21 cellular contexts compared by ENCODE assay signal in the genomic region with DNA sequence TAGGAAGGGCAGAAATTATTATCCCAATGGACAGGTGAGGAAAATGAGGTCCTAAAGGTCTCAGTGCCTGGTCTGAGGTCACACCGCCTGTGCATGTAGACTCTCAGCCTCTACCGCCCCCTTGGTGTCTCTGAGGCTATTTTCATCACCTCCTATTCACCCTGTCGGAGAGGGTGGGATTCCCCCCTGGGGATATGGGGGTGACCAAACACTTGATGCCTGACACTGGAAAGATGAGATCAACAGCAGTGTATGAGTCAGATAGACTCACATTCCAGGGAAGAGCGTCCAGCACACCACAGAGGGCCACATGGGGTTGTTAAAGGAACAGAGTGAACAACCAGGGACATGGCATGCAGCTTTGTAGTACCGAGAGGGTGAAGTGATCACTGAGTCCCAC.
DNase-seq lines count a peak whose midpoint lies in the region; ATAC-seq, FAIRE-seq and TF ChIP-seq lines count a peak whose summit lies in the region.
"Had no signal": no experiment of that assay in that cellular context is flagged by ENCODE, and none has a peak within 500 bp of the region (broad histone marks: within the 10 kb centered on the region; RNA-seq: fewer than 3 reads in every experiment).

No MANE protein-coding gene starts in this region.

- H3K27ac ChIP-seq in astrocyte (ENCODE audit: low read depth, low read length) (no peak overlapping the region), neural progenitor cell (no peak overlapping the region)
- H3K27ac ChIP-seq: BLaER1, pancreas, PC-9, thyroid gland had no signal

- H3K4me3 ChIP-seq in astrocyte (ENCODE audit: insufficient read depth, low read depth, low read length), result no peak overlapping the region
- no peak overlapping the region for H3K4me3 ChIP-seq in neural progenitor cell
- H3K4me3 ChIP-seq: BLaER1, pancreas, PC-9, thyroid gland had no signal

- FAIRE-seq in astrocyte (lab: Jason Lieb, UNC), result no peak
- FAIRE-seq: pancreas, small intestine had no signal

- H3K79me2 ChIP-seq in astrocyte (ENCODE audit: insufficient read depth, low read length), result no peaks in the 10 kb centered on the region
- H3K79me2 ChIP-seq in neural progenitor cell (ENCODE audit: low read depth), result no peaks in the 10 kb centered on the region

- H3K9me3 Mint-ChIP-seq in astrocyte (ENCODE audit: unreplicated experiment) (no peaks in the 10 kb centered on the region), neural progenitor cell (no peaks in the 10 kb centered on the region)
- H3K9me3 Mint-ChIP-seq: activated CD4-positive, alpha-beta memory T cell treated with anti-CD3 and anti-CD28 coated beads, Interleukin-2, amount 10 ng/mL, durations not matched to agents 7 days and 5 days; activated T-cell treated with anti-CD3 and anti-CD28 coated beads, Interleukin-2, amount 50 U/mL, for 72 hours; central memory CD8-positive, alpha-beta T cell; effector memory CD8-positive, alpha-beta T cell; stimulated activated effector memory CD8-positive, alpha-beta T cell treated with anti-CD3 and anti-CD28 coated beads, Interleukin-12 subunit alpha, Interleukin-12 subunit beta, amount 100 ng/mL, for 72 hours had no signal

- H3K27ac Mint-ChIP-seq in astrocyte (ENCODE audit: unreplicated experiment) (peak overlapping the region; percentile 49), neural progenitor cell (no peak overlapping the region)
- H3K27ac Mint-ChIP-seq: activated CD4-positive, alpha-beta memory T cell treated with anti-CD3 and anti-CD28 coated beads, Interleukin-2, amount 10 ng/mL, durations not matched to agents 7 days and 5 days; activated T-cell treated with anti-CD3 and anti-CD28 coated beads, Interleukin-2, amount 50 U/mL, for 72 hours; effector memory CD8-positive, alpha-beta T cell; stimulated activated effector memory CD8-positive, alpha-beta T cell treated with anti-CD3 and anti-CD28 coated beads, Interleukin-12 subunit alpha, Interleukin-12 subunit beta, amount 100 ng/mL, for 72 hours had no signal

- H2AFZ ChIP-seq in astrocyte (ENCODE audit: low read depth, low read length), result no peak overlapping the region
- H2AFZ ChIP-seq in neural progenitor cell (replicated peaks), result no peak overlapping the region
- H2AFZ ChIP-seq: PC-9 had no signal

- H3K4me1 ChIP-seq in astrocyte (ENCODE audit: insufficient read depth, low read length) (peaks cover 7% of the 10 kb centered on the region), neural progenitor cell (peaks cover 5% of the 10 kb centered on the region)
- H3K4me1 ChIP-seq: BLaER1, pancreas, thyroid gland had no signal

- H3K4me1 Mint-ChIP-seq in astrocyte (ENCODE audit: low read depth, unreplicated experiment) (peaks cover 21% of the 10 kb centered on the region), neural progenitor cell (no peaks in the 10 kb centered on the region)
- H3K4me1 Mint-ChIP-seq: activated CD4-positive, alpha-beta memory T cell treated with anti-CD3 and anti-CD28 coated beads, Interleukin-2, amount 10 ng/mL, durations not matched to agents 7 days and 5 days; central memory CD8-positive, alpha-beta T cell; stimulated activated effector memory CD8-positive, alpha-beta T cell treated with anti-CD3 and anti-CD28 coated beads, Interleukin-12 subunit alpha, Interleukin-12 subunit beta, amount 100 ng/mL, for 72 hours had no signal

- ATAC-seq in GM18517 (IDR thresholded peaks at IDR 0.05; ENCODE audit: unreplicated experiment) (no peak), HG03097 (IDR thresholded peaks at IDR 0.05; ENCODE audit: low FRiP score, unreplicated experiment) (no peak), GM19328 (IDR thresholded peaks at IDR 0.05; ENCODE audit: unreplicated experiment) (no peak)
- ATAC-seq: activated T-cell treated with anti-CD3 and anti-CD28 coated beads, Interleukin-2, amount 50 U/mL, for 72 hours; effector memory CD8-positive, alpha-beta T cell; pancreas; stimulated activated effector memory CD8-positive, alpha-beta T cell treated with anti-CD3 and anti-CD28 coated beads, Interleukin-12 subunit alpha, Interleukin-12 subunit beta, amount 100 ng/mL, for 72 hours had no signal

- H3K36me3 Mint-ChIP-seq in astrocyte (ENCODE audit: low read depth, unreplicated experiment) (peaks cover 3% of the 10 kb centered on the region), neural progenitor cell (no peaks in the 10 kb centered on the region)
- H3K36me3 Mint-ChIP-seq: stimulated activated effector memory CD8-positive, alpha-beta T cell treated with anti-CD3 and anti-CD28 coated beads, Interleukin-12 subunit alpha, Interleukin-12 subunit beta, amount 100 ng/mL, for 72 hours had no signal

- H3K27me3 ChIP-seq in astrocyte (ENCODE audit: insufficient read depth, low read length), result peaks cover 4% of the 10 kb centered on the region
- no peaks in the 10 kb centered on the region for H3K27me3 ChIP-seq in neural progenitor cell
- H3K27me3 ChIP-seq: BLaER1, pancreas, thyroid gland had no signal

- H3F3A ChIP-seq in neural progenitor cell (ENCODE audit: low read depth), result no peaks in the 10 kb centered on the region

- no peaks in the 10 kb centered on the region for H3K9me3 ChIP-seq in astrocyte (ENCODE audit: insufficient read depth, low read depth, low read length)
- H3K9me3 ChIP-seq in neural progenitor cell (ENCODE audit: low read depth), result no peaks in the 10 kb centered on the region
- H3K9me3 ChIP-seq: BLaER1, pancreas, thyroid gland had no signal

- no peaks in the 10 kb centered on the region for H3K36me3 ChIP-seq in astrocyte (ENCODE audit: insufficient read depth, low read length)
- no peaks in the 10 kb centered on the region for H3K36me3 ChIP-seq in neural progenitor cell
- H3K36me3 ChIP-seq: BLaER1, pancreas, thyroid gland had no signal

- DNase-seq in ELR (ENCODE audit: low read depth) (peak; percentile 44), HK-2 (ENCODE audit: unreplicated experiment) (peak; percentile 9), astrocyte (ENCODE audit: low read depth) (no peak), neural progenitor cell (ENCODE audit: low spot score) (no peak), NCI-H2227 treated with DMSO at 0.1 percent for 48 hours (lab: John Stamatoyannopoulos, UW) (no peak)
- DNase-seq: activated CD4-positive, alpha-beta memory T cell treated with anti-CD3 and anti-CD28 coated beads, Interleukin-2, amount 10 ng/mL, durations not matched to agents 7 days and 5 days; activated T-cell treated with anti-CD3 and anti-CD28 coated beads, Interleukin-2, amount 50 U/mL, for 72 hours; effector memory CD8-positive, alpha-beta T cell; Karpas-422; NCI-H1436 treated with DMSO at 0.1 percent for 48 hours; NCI-H510A treated with DMSO at 0.1 percent for 48 hours; pancreas; PC-9; small intestine; thyroid gland had no signal

- TF ChIP-seq CTCF in astrocyte (IDR thresholded peaks at IDR 0.05; ENCODE audit: insufficient read depth, low read depth, low read length) (no peak), neural progenitor cell (IDR thresholded peaks at IDR 0.05) (peak; percentile 7)

- H4K20me1 ChIP-seq in astrocyte (ENCODE audit: insufficient read depth, low read length) (no peaks in the 10 kb centered on the region), neural progenitor cell (ENCODE audit: low read depth) (no peaks in the 10 kb centered on the region)
- H4K20me1 ChIP-seq: BLaER1 had no signal

- H3K4me3 Mint-ChIP-seq in astrocyte (ENCODE audit: unreplicated experiment) (no peak overlapping the region), neural progenitor cell (no peak overlapping the region)
- H3K4me3 Mint-ChIP-seq: activated CD4-positive, alpha-beta memory T cell treated with anti-CD3 and anti-CD28 coated beads, Interleukin-2, amount 10 ng/mL, durations not matched to agents 7 days and 5 days; activated T-cell treated with anti-CD3 and anti-CD28 coated beads, Interleukin-2, amount 50 U/mL, for 72 hours; central memory CD8-positive, alpha-beta T cell; effector memory CD8-positive, alpha-beta T cell; stimulated activated effector memory CD8-positive, alpha-beta T cell treated with anti-CD3 and anti-CD28 coated beads, Interleukin-12 subunit alpha, Interleukin-12 subunit beta, amount 100 ng/mL, for 72 hours had no signal

- no peak overlapping the region for H3K4me2 ChIP-seq in astrocyte (ENCODE audit: low read length)
- no peak overlapping the region for H3K4me2 ChIP-seq in neural progenitor cell
- H3K4me2 ChIP-seq: BLaER1, PC-9 had no signal

- H3K27me3 Mint-ChIP-seq in astrocyte (ENCODE audit: low read depth, unreplicated experiment), result peaks cover 31% of the 10 kb centered on the region
- H3K27me3 Mint-ChIP-seq in neural progenitor cell (ENCODE audit: insufficient read depth, low read depth), result peaks cover 9% of the 10 kb centered on the region

- H3K9ac ChIP-seq in astrocyte (ENCODE audit: low read length) (no peak overlapping the region), neural progenitor cell (no peak overlapping the region)
- H3K9ac ChIP-seq: BLaER1 had no signal

Comparison
In these comparisons a context has a peak if more than half of its experiments do, and no peak if none do; other contexts are left out.
1. DNase-seq: peak in ELR (single experiment) and HK-2 (single experiment); none in astrocyte (single experiment), neural progenitor cell (single experiment) and NCI-H2227 treated with DMSO at 0.1 percent for 48 hours (single experiment).